27 cellular contexts compared by ENCODE assay signal in genomic region chr7:108266489-108266888, GRCh38.
DNase-seq lines count a peak whose midpoint lies in the region; ATAC-seq and TF ChIP-seq lines count a peak whose summit lies in the region.
"Had no signal": no experiment of that assay in that cellular context is flagged by ENCODE, and none has a peak within 500 bp of the region (broad histone marks: within the 10 kb centered on the region; RNA-seq: fewer than 3 reads in every experiment).

No MANE protein-coding gene starts in this region.

- peak overlapping the region in 4 of 5 experiments; percentile 47 to 88 (median 64) for H3K27ac Mint-ChIP-seq in brain
- H3K27ac Mint-ChIP-seq: activated CD4-positive, alpha-beta T cell treated with anti-CD3 and anti-CD28 coated beads, Interleukin-2, amount 10 ng/mL, durations not matched to agents 7 days and 5 days; activated naive CD4-positive, alpha-beta T cell treated with anti-CD3 and anti-CD28 coated beads for 36 hours; stimulated activated effector memory CD8-positive, alpha-beta T cell treated with anti-CD3 and anti-CD28 coated beads, Interleukin-12 subunit alpha, Interleukin-12 subunit beta, amount 100 ng/mL, for 72 hours; T-helper 2 cell treated with Interferon-gamma antibody and Interleukin-4, amounts not matched to agents 5 μg/mL and 100 μg/mL, for 36 hours had no signal

- no peaks in the 10 kb centered on the region for H3K79me2 ChIP-seq in HCT116 (ENCODE audit: insufficient read depth, low read length)
- H3K79me2 ChIP-seq: hepatocyte had no signal

- no peaks in the 10 kb centered on the region for H3K9me2 ChIP-seq in HCT116 (ENCODE audit: insufficient read depth)

- H3K4me1 Mint-ChIP-seq in brain = peaks cover 37% of the 10 kb centered on the region
- H3K4me1 Mint-ChIP-seq: activated CD4-positive, alpha-beta T cell treated with anti-CD3 and anti-CD28 coated beads, Interleukin-2, amount 10 ng/mL, durations not matched to agents 7 days and 5 days; stimulated activated effector memory CD8-positive, alpha-beta T cell treated with anti-CD3 and anti-CD28 coated beads, Interleukin-12 subunit alpha, Interleukin-12 subunit beta, amount 100 ng/mL, for 72 hours had no signal

- no peaks in the 10 kb centered on the region for H3K27me3 Mint-ChIP-seq in brain
- H3K27me3 Mint-ChIP-seq: activated CD4-positive, alpha-beta T cell treated with anti-CD3 and anti-CD28 coated beads, Interleukin-2, amount 10 ng/mL, durations not matched to agents 7 days and 5 days had no signal

- no peak overlapping the region for H3K4me3 Mint-ChIP-seq in brain
- H3K4me3 Mint-ChIP-seq: activated CD4-positive, alpha-beta T cell treated with anti-CD3 and anti-CD28 coated beads, Interleukin-2, amount 10 ng/mL, durations not matched to agents 7 days and 5 days; activated naive CD4-positive, alpha-beta T cell treated with anti-CD3 and anti-CD28 coated beads for 36 hours; neural crest cell; stimulated activated effector memory CD8-positive, alpha-beta T cell treated with anti-CD3 and anti-CD28 coated beads, Interleukin-12 subunit alpha, Interleukin-12 subunit beta, amount 100 ng/mL, for 72 hours; T-helper 2 cell treated with Interferon-gamma antibody and Interleukin-4, amounts not matched to agents 5 μg/mL and 100 μg/mL, for 36 hours had no signal

- no peaks in the 10 kb centered on the region for H3K36me3 Mint-ChIP-seq in brain
- H3K36me3 Mint-ChIP-seq: stimulated activated effector memory CD8-positive, alpha-beta T cell treated with anti-CD3 and anti-CD28 coated beads, Interleukin-12 subunit alpha, Interleukin-12 subunit beta, amount 100 ng/mL, for 72 hours had no signal

- H3K4me1 ChIP-seq in HCT116 (ENCODE audit: control insufficient read depth in 1 of 2, insufficient read depth in 2 of 2, low read length in 2 of 2) = peaks cover 3 to 10% of the 10 kb centered on the region in 2 experiments; a peak in 3 of 4 replicates
- H3K4me1 ChIP-seq: HAP-1, right lobe of liver had no signal

- ATAC-seq in HCT116 (peak; percentile 42; the same call in 1 of the 2 replicates), left cardiac atrium (no peak), GM21515 (IDR thresholded peaks at IDR 0.05; ENCODE audit: unreplicated experiment) (no peak)
- ATAC-seq: gastrocnemius medialis; left colon; right lobe of liver; stimulated activated effector memory CD8-positive, alpha-beta T cell treated with anti-CD3 and anti-CD28 coated beads, Interleukin-12 subunit alpha, Interleukin-12 subunit beta, amount 100 ng/mL, for 72 hours had no signal

- peak overlapping the region; percentile 42 for H3K4me2 ChIP-seq in HCT116 (ENCODE audit: low read length)
- H3K4me2 ChIP-seq: hepatocyte had no signal

- H3K9me3 ChIP-seq in HCT116 (ENCODE audit: control insufficient read depth in 1 of 2, insufficient read depth in 1 of 2, low read depth in 1 of 2, low read length in 2 of 2) = no peaks in the 10 kb centered on the region
- H3K9me3 ChIP-seq: gastrocnemius medialis, HAP-1, right lobe of liver had no signal

- DNase-seq in HCT116 (ENCODE audit: low read depth, low spot score) (no peak), NCI-H1694 (lab: John Stamatoyannopoulos, UW) (peak; percentile 35), renal cortical epithelial cell (ENCODE audit: low read depth) (peak; percentile 45), left cardiac atrium (no peak), activated gamma-delta T cell (lab: John Stamatoyannopoulos, UW) (no peak)
- DNase-seq: activated CD4-positive, alpha-beta T cell treated with anti-CD3 and anti-CD28 coated beads, Interleukin-2, amount 10 ng/mL, durations not matched to agents 7 days and 5 days; activated naive CD4-positive, alpha-beta T cell treated with anti-CD3 and anti-CD28 coated beads for 36 hours; activated T-cell treated with anti-CD3 and anti-CD28 coated beads, Interleukin-2, amount 50 U/mL, for 48 hours; Calu3; gastrocnemius medialis; left colon; NCI-H1417; NCI-H524; NK-92 treated with Interleukin-12 subunit alpha and Interleukin-12 subunit beta, amount 100 ng/mL, for 24 hours; right lobe of liver; SHP77 treated with DMSO at 0.1 percent for 48 hours; stimulated activated CD4-positive, alpha-beta T cell treated with anti-CD3 and anti-CD28 coated beads, Interleukin-4, amount 100 ng/mL, for 24 hours had no signal

- POLR2A ChIA-PET in HCT116 (lab: Charles Lee) = no interaction called here

- H4K20me1 ChIP-seq in HCT116 (ENCODE audit: insufficient read depth) = no peaks in the 10 kb centered on the region

- no peaks in the 10 kb centered on the region for H3K27me3 ChIP-seq in HCT116 (ENCODE audit: insufficient read depth, low read length)
- H3K27me3 ChIP-seq: gastrocnemius medialis, hepatocyte, right lobe of liver had no signal

- no peak for TF ChIP-seq RAD21 in HCT116 (IDR thresholded peaks at IDR 0.05; ENCODE audit: low read depth)

- no peaks in the 10 kb centered on the region for H3K36me3 ChIP-seq in HCT116 (ENCODE audit: control insufficient read depth in 1 of 2, insufficient read depth in 2 of 2, low read length in 2 of 2)
- H3K36me3 ChIP-seq: gastrocnemius medialis, HAP-1, right lobe of liver had no signal

- CTCF ChIA-PET in HCT116 (lab: Charles Lee) = no interaction called here

- no peak for TF ChIP-seq POLR2A in HCT116 (IDR thresholded peaks at IDR 0.05; ENCODE audit: borderline replicate concordance, extremely low read depth, insufficient read depth, insufficient read length)

- TF ChIP-seq CTCF in HCT116 (IDR thresholded peaks at IDR 0.05 in 2 of 3, conservative IDR thresholded peaks at IDR 0.05 in 1 of 3; ENCODE audit: borderline replicate concordance in 1 of 3, insufficient read depth in 1 of 3, low read depth in 2 of 3, low read length in 2 of 3) (no peak), brain (conservative IDR thresholded peaks at IDR 0.05) (no peak)

- H3K4me3 ChIP-seq in HCT116 (replicated peaks in 1 of 2; ENCODE audit: low read depth in 1 of 2, low read length in 2 of 2) = no peak overlapping the region
- H3K4me3 ChIP-seq: coronary artery, gastrocnemius medialis, HAP-1, hepatocyte, right lobe of liver had no signal

- no peaks in the 10 kb centered on the region for H3K9me3 Mint-ChIP-seq in brain
- H3K9me3 Mint-ChIP-seq: activated CD4-positive, alpha-beta T cell treated with anti-CD3 and anti-CD28 coated beads, Interleukin-2, amount 10 ng/mL, durations not matched to agents 7 days and 5 days; activated naive CD4-positive, alpha-beta T cell treated with anti-CD3 and anti-CD28 coated beads for 36 hours; stimulated activated effector memory CD8-positive, alpha-beta T cell treated with anti-CD3 and anti-CD28 coated beads, Interleukin-12 subunit alpha, Interleukin-12 subunit beta, amount 100 ng/mL, for 72 hours; T-helper 2 cell treated with Interferon-gamma antibody and Interleukin-4, amounts not matched to agents 5 μg/mL and 100 μg/mL, for 36 hours had no signal

- BruUV-seq in HCT116 (replicated peaks; lab: Mats Ljungman, UMichigan) = no TSS peak

- no peak overlapping the region for H3K27ac ChIP-seq in HCT116 (ENCODE audit: low read depth, low read length)
- H3K27ac ChIP-seq: C4-2B, coronary artery, gastrocnemius medialis, hepatocyte, right lobe of liver, VCaP had no signal

- H2AFZ ChIP-seq in HCT116 (ENCODE audit: low read depth, low read length, poor library complexity, severe bottlenecking) = no peak overlapping the region
- H2AFZ ChIP-seq: hepatocyte had no signal

- H3K9ac ChIP-seq in HCT116 (ENCODE audit: low read length) = no peak overlapping the region

- RAD21 ChIA-PET in HCT116 (lab: Charles Lee; ENCODE audit: low non-redundant PET in 1 of 2, low total read pairs in 2 of 2, uncharacterized antibody in 2 of 2, unreplicated experiment in 2 of 2) = no interaction called here

- intact Hi-C loops in HCT116 (cut with micrococcal nuclease) (no loop called here), left cardiac atrium (cut with DNase I) (loop anchor here in 1 of 2 donors (10.0 kb wide), 1 partner anchor 88 kb away; no protein-coding TSS in a partner anchor)

TF ChIP-seq in HCT116, 20 proteins besides CTCF, POLR2A, EP300 and RAD21:
- TF ChIP-seq ZBTB33 (IDR thresholded peaks at IDR 0.05; ENCODE audit: extremely low read depth, insufficient replicate concordance, low read length) = no peak
- peak; percentile 23; the same call in 1 of the 2 replicates for TF ChIP-seq FOSL1 (IDR thresholded peaks at IDR 0.05; ENCODE audit: low read depth)
TF ChIP-seq in HCT116: peak in this region for 1.

Comparison
In these comparisons a context has a peak if more than half of its experiments do, and no peak if none do; other contexts are left out.
1. DNase-seq: peak in NCI-H1694 (single experiment) and renal cortical epithelial cell (single experiment); none in HCT116 (single experiment), left cardiac atrium (single experiment) and activated gamma-delta T cell (single experiment).